In the genomic region with DNA sequence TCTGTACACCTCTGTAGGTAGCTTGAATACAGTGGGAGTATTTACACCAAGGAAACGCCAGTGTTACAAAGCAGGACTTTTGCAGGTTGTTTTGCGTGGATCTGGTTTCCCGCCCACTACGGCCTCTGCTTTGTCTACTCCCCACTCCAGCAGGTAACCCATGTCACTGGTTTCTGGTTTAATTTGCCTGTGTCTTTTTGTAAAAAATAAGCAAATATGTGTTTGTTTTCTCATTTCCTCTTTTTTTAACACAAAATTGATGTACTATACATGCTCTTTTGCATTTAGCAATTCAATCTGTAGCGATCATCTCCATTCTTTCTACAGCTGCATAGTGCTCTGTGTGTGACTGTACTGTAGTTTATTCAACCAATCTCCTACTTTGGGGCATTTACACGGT, we compare ENCODE assay signal across 36 cellular contexts.
"Had no signal": no experiment of that assay in that cellular context is flagged by ENCODE, and none has a peak within 500 bp of the region (broad histone marks: within the 10 kb centered on the region; RNA-seq: fewer than 3 reads in every experiment).

No MANE protein-coding gene starts in this region.

- H3K4me3 Mint-ChIP-seq: activated B cell treated with CpG ODN at 0.5 μM for 24 hours; activated CD8-positive, alpha-beta memory T cell treated with anti-CD3 and anti-CD28 coated beads, Interleukin-2, amount 10 ng/mL, durations not matched to agents 7 days and 5 days; activated CD8-positive, alpha-beta T cell treated with anti-CD3 and anti-CD28 coated beads, Interleukin-2, amount 10 ng/mL, durations not matched to agents 7 days and 5 days; activated naive CD4-positive, alpha-beta T cell treated with anti-CD3 and anti-CD28 coated beads for 36 hours; activated naive CD4-positive, alpha-beta T cell treated with anti-CD3 and anti-CD28 coated beads, Interleukin-2, amount 50 U/mL, for 24 hours; activated naive CD8-positive, alpha-beta T cell treated with anti-CD3 and anti-CD28 coated beads for 36 hours; activated naive CD8-positive, alpha-beta T cell treated with anti-CD3 and anti-CD28 coated beads, Interleukin-2, amount 50 U/mL, for 24 hours; activated T-helper 1 cell treated with anti-CD3 and anti-CD28 coated beads, Interleukin-12 subunit alpha, Interleukin-12 subunit beta, Interleukin-2, Interleukin-4 antibody, amounts not matched to agents 30 ng/mL and 10 ng/mL and 1 ng/mL, durations not matched to agents 14 hours and 24 hours and 36 hours; effector memory CD8-positive, alpha-beta T cell; T-helper 17 cell; T-helper 2 cell treated with Interferon-gamma antibody and Interleukin-4, amounts not matched to agents 5 μg/mL and 100 μg/mL, for 36 hours had no signal

- H3K4me3 ChIP-seq: adrenal gland, body of pancreas, esophagus muscularis mucosa, gastrocnemius medialis had no signal

- H3K9me3 ChIP-seq: adrenal gland, body of pancreas, esophagus muscularis mucosa, gastrocnemius medialis had no signal

- DNase-seq: activated B cell treated with CpG ODN at 0.5 μM for 24 hours; activated CD4-positive, alpha-beta T cell treated with anti-CD3 and anti-CD28 coated beads for 48 hours; activated CD4-positive, alpha-beta T cell treated with anti-CD3 and anti-CD28 coated beads, Interleukin-2, amount 50 U/mL, for 1 hour; activated CD4-positive, alpha-beta T cell treated with anti-CD3 and anti-CD28 coated beads, Interleukin-2, amount 50 U/mL, for 48 hours; activated CD8-positive, alpha-beta memory T cell treated with anti-CD3 and anti-CD28 coated beads, Interleukin-2, amount 10 ng/mL, durations not matched to agents 7 days and 5 days; activated CD8-positive, alpha-beta memory T cell treated with anti-CD3 and anti-CD28 coated beads, Interleukin-2, amount 50 U/mL, for 4 hours; activated CD8-positive, alpha-beta T cell treated with anti-CD3 and anti-CD28 coated beads, Interleukin-2, amount 10 ng/mL, durations not matched to agents 7 days and 5 days; activated effector memory CD4-positive, alpha-beta T cell treated with anti-CD3 and anti-CD28 coated beads, Interleukin-2, amount 50 U/mL, for 16 hours; activated naive CD4-positive, alpha-beta T cell treated with anti-CD3 and anti-CD28 coated beads for 36 hours; activated naive CD8-positive, alpha-beta T cell treated with anti-CD3 and anti-CD28 coated beads for 36 hours; activated naive CD8-positive, alpha-beta T cell treated with anti-CD3 and anti-CD28 coated beads, Interleukin-2, amount 50 U/mL, for 24 hours; activated T-cell treated with anti-CD3 and anti-CD28 coated beads, Interleukin-2, amount 50 U/mL, for 1 hour; activated T-cell treated with anti-CD3 and anti-CD28 coated beads, Interleukin-2, amount 50 U/mL, for 48 hours; adrenal gland; amygdala; aorta; body of pancreas; caudate nucleus; cortex of kidney; dermis blood vessel endothelial cell; effector CD4-positive, alpha-beta T cell; effector memory CD8-positive, alpha-beta T cell; erythroblast; foreskin keratinocyte; gastrocnemius medialis; head of caudate nucleus; T-helper 17 cell; T1000; WERI-Rb-1 had no signal

- H3K4me1 Mint-ChIP-seq: activated CD8-positive, alpha-beta memory T cell treated with anti-CD3 and anti-CD28 coated beads, Interleukin-2, amount 10 ng/mL, durations not matched to agents 7 days and 5 days; activated naive CD4-positive, alpha-beta T cell treated with anti-CD3 and anti-CD28 coated beads, Interleukin-2, amount 50 U/mL, for 24 hours; activated naive CD8-positive, alpha-beta T cell treated with anti-CD3 and anti-CD28 coated beads for 36 hours; activated naive CD8-positive, alpha-beta T cell treated with anti-CD3 and anti-CD28 coated beads, Interleukin-2, amount 50 U/mL, for 24 hours; T-helper 17 cell had no signal

- ATAC-seq: activated CD4-positive, CD25-positive, alpha-beta regulatory T cell treated with anti-CD3 and anti-CD28 coated beads, Interleukin-2, amount 50 U/mL, for 24 hours; activated CD8-positive, alpha-beta memory T cell treated with anti-CD3 and anti-CD28 coated beads, Interleukin-2, amount 10 ng/mL, durations not matched to agents 7 days and 5 days; activated CD8-positive, alpha-beta T cell treated with anti-CD3 and anti-CD28 coated beads, Interleukin-2, amount 10 ng/mL, durations not matched to agents 7 days and 5 days; activated naive CD8-positive, alpha-beta T cell treated with anti-CD3 and anti-CD28 coated beads, Interleukin-2, amount 50 U/mL, for 24 hours; body of pancreas; effector memory CD8-positive, alpha-beta T cell; foreskin keratinocyte; gastrocnemius medialis; T-helper 17 cell had no signal

- H3K4me1 ChIP-seq: adrenal gland, body of pancreas, esophagus muscularis mucosa, foreskin keratinocyte, gastrocnemius medialis had no signal

- H3K9me3 Mint-ChIP-seq: activated B cell treated with CpG ODN at 0.5 μM for 24 hours; activated naive CD4-positive, alpha-beta T cell treated with anti-CD3 and anti-CD28 coated beads, Interleukin-2, amount 50 U/mL, for 24 hours; activated naive CD8-positive, alpha-beta T cell treated with anti-CD3 and anti-CD28 coated beads, Interleukin-2, amount 50 U/mL, for 24 hours; activated T-helper 1 cell treated with anti-CD3 and anti-CD28 coated beads, Interleukin-12 subunit alpha, Interleukin-12 subunit beta, Interleukin-2, Interleukin-4 antibody, amounts not matched to agents 30 ng/mL and 10 ng/mL and 1 ng/mL, durations not matched to agents 14 hours and 24 hours and 36 hours; activated T-helper 2 cell treated with anti-CD3 and anti-CD28 coated beads, Interferon-gamma antibody, Interleukin-2, Interleukin-4, amounts not matched to agents 10 μg/mL and 5 μg/mL and 100 μg/mL, durations not matched to agents 14 hours and 24 hours and 36 hours; effector memory CD8-positive, alpha-beta T cell; T-helper 2 cell treated with Interferon-gamma antibody and Interleukin-4, amounts not matched to agents 5 μg/mL and 100 μg/mL, for 36 hours had no signal

- H3K27ac Mint-ChIP-seq: activated B cell treated with CpG ODN at 0.5 μM for 24 hours; activated CD8-positive, alpha-beta memory T cell treated with anti-CD3 and anti-CD28 coated beads, Interleukin-2, amount 10 ng/mL, durations not matched to agents 7 days and 5 days; activated CD8-positive, alpha-beta T cell treated with anti-CD3 and anti-CD28 coated beads, Interleukin-2, amount 10 ng/mL, durations not matched to agents 7 days and 5 days; activated naive CD4-positive, alpha-beta T cell treated with anti-CD3 and anti-CD28 coated beads for 36 hours; activated naive CD4-positive, alpha-beta T cell treated with anti-CD3 and anti-CD28 coated beads, Interleukin-2, amount 50 U/mL, for 24 hours; activated naive CD8-positive, alpha-beta T cell treated with anti-CD3 and anti-CD28 coated beads for 36 hours; activated naive CD8-positive, alpha-beta T cell treated with anti-CD3 and anti-CD28 coated beads, Interleukin-2, amount 50 U/mL, for 24 hours; activated T-helper 1 cell treated with anti-CD3 and anti-CD28 coated beads, Interleukin-12 subunit alpha, Interleukin-12 subunit beta, Interleukin-2, Interleukin-4 antibody, amounts not matched to agents 30 ng/mL and 10 ng/mL and 1 ng/mL, durations not matched to agents 14 hours and 24 hours and 36 hours; activated T-helper 2 cell treated with anti-CD3 and anti-CD28 coated beads, Interferon-gamma antibody, Interleukin-2, Interleukin-4, amounts not matched to agents 10 μg/mL and 5 μg/mL and 100 μg/mL, durations not matched to agents 14 hours and 24 hours and 36 hours; effector memory CD8-positive, alpha-beta T cell; T-helper 17 cell; T-helper 2 cell treated with Interferon-gamma antibody and Interleukin-4, amounts not matched to agents 5 μg/mL and 100 μg/mL, for 36 hours had no signal

- H3K27ac ChIP-seq: adrenal gland, body of pancreas, esophagus muscularis mucosa, foreskin keratinocyte, gastrocnemius medialis, WERI-Rb-1 had no signal

- H3K36me3 ChIP-seq: adrenal gland, esophagus muscularis mucosa, gastrocnemius medialis, WERI-Rb-1 had no signal

- FAIRE-seq: colon had no signal

- H3K27me3 ChIP-seq: body of pancreas had no signal

- H3K36me3 Mint-ChIP-seq: activated CD8-positive, alpha-beta memory T cell treated with anti-CD3 and anti-CD28 coated beads, Interleukin-2, amount 10 ng/mL, durations not matched to agents 7 days and 5 days; activated naive CD8-positive, alpha-beta T cell treated with anti-CD3 and anti-CD28 coated beads for 36 hours had no signal
